1 cellular context compared by ENCODE assay signal in the genomic region with DNA sequence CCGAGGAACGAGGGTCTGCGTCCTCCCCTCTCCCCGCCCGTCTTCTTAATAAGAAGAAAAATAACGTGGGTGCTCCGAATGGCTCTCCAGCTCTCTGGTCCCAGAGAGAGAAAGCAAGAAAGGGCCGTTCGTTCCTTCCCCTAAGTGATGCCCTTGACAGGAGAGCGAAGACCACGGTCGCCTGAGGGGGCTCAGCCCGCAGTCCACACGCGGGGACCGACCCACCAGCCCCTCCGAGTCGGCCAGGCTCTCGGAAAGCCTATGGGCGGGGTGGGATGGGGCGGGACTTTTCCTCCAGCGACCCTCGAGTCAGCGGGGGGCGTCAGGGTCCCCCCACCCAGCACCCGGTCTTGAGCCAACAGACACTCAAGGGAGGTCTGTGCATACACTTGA.
TF ChIP-seq lines count a peak whose summit lies in the region.

No MANE protein-coding gene starts in this region.

TF ChIP-seq in GM12878, 131 proteins besides CTCF, POLR2A, EP300 and RAD21 (continued from another document):
- TF ChIP-seq SREBF1 (IDR thresholded peaks at IDR 0.05; ENCODE audit: low read length) (no peak), JUND (IDR thresholded peaks at IDR 0.05; ENCODE audit: low read depth, low read length) (no peak), MTA2 (IDR thresholded peaks at IDR 0.05; ENCODE audit: low read depth) (no peak), STAT3 (IDR thresholded peaks at IDR 0.05; ENCODE audit: low read depth, low read length) (no peak), SMC3 (IDR thresholded peaks at IDR 0.05; ENCODE audit: borderline replicate concordance, low read length) (no peak), RCOR1 (conservative IDR thresholded peaks at IDR 0.05; ENCODE audit: low read depth, low read length) (no peak)
- TF ChIP-seq, protein P1, sequence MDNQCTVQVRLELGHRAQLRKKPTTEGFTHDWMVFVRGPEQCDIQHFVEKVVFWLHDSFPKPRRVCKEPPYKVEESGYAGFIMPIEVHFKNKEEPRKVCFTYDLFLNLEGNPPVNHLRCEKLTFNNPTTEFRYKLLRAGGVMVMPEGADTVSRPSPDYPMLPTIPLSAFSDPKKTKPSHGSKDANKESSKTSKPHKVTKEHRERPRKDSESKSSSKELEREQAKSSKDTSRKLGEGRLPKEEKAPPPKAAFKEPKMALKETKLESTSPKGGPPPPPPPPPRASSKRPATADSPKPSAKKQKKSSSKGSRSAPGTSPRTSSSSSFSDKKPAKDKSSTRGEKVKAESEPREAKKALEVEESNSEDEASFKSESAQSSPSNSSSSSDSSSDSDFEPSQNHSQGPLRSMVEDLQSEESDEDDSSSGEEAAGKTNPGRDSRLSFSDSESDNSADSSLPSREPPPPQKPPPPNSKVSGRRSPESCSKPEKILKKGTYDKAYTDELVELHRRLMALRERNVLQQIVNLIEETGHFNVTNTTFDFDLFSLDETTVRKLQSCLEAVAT (IDR thresholded peaks at IDR 0.05): no peak
- TF ChIP-seq, protein P2, sequence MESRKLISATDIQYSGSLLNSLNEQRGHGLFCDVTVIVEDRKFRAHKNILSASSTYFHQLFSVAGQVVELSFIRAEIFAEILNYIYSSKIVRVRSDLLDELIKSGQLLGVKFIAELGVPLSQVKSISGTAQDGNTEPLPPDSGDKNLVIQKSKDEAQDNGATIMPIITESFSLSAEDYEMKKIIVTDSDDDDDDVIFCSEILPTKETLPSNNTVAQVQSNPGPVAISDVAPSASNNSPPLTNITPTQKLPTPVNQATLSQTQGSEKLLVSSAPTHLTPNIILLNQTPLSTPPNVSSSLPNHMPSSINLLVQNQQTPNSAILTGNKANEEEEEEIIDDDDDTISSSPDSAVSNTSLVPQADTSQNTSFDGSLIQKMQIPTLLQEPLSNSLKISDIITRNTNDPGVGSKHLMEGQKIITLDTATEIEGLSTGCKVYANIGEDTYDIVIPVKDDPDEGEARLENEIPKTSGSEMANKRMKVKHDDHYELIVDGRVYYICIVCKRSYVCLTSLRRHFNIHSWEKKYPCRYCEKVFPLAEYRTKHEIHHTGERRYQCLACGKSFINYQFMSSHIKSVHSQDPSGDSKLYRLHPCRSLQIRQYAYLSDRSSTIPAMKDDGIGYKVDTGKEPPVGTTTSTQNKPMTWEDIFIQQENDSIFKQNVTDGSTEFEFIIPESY (IDR thresholded peaks at IDR 0.05): no peak
- TF ChIP-seq, protein P3, sequence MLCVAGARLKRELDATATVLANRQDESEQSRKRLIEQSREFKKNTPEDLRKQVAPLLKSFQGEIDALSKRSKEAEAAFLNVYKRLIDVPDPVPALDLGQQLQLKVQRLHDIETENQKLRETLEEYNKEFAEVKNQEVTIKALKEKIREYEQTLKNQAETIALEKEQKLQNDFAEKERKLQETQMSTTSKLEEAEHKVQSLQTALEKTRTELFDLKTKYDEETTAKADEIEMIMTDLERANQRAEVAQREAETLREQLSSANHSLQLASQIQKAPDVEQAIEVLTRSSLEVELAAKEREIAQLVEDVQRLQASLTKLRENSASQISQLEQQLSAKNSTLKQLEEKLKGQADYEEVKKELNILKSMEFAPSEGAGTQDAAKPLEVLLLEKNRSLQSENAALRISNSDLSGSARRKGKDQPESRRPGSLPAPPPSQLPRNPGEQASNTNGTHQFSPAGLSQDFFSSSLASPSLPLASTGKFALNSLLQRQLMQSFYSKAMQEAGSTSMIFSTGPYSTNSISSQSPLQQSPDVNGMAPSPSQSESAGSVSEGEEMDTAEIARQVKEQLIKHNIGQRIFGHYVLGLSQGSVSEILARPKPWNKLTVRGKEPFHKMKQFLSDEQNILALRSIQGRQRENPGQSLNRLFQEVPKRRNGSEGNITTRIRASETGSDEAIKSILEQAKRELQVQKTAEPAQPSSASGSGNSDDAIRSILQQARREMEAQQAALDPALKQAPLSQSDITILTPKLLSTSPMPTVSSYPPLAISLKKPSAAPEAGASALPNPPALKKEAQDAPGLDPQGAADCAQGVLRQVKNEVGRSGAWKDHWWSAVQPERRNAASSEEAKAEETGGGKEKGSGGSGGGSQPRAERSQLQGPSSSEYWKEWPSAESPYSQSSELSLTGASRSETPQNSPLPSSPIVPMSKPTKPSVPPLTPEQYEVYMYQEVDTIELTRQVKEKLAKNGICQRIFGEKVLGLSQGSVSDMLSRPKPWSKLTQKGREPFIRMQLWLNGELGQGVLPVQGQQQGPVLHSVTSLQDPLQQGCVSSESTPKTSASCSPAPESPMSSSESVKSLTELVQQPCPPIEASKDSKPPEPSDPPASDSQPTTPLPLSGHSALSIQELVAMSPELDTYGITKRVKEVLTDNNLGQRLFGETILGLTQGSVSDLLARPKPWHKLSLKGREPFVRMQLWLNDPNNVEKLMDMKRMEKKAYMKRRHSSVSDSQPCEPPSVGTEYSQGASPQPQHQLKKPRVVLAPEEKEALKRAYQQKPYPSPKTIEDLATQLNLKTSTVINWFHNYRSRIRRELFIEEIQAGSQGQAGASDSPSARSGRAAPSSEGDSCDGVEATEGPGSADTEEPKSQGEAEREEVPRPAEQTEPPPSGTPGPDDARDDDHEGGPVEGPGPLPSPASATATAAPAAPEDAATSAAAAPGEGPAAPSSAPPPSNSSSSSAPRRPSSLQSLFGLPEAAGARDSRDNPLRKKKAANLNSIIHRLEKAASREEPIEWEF (IDR thresholded peaks at IDR 0.05; ENCODE audit: insufficient replicate concordance, low read depth, low read length): no peak
- TF ChIP-seq, protein P4, sequence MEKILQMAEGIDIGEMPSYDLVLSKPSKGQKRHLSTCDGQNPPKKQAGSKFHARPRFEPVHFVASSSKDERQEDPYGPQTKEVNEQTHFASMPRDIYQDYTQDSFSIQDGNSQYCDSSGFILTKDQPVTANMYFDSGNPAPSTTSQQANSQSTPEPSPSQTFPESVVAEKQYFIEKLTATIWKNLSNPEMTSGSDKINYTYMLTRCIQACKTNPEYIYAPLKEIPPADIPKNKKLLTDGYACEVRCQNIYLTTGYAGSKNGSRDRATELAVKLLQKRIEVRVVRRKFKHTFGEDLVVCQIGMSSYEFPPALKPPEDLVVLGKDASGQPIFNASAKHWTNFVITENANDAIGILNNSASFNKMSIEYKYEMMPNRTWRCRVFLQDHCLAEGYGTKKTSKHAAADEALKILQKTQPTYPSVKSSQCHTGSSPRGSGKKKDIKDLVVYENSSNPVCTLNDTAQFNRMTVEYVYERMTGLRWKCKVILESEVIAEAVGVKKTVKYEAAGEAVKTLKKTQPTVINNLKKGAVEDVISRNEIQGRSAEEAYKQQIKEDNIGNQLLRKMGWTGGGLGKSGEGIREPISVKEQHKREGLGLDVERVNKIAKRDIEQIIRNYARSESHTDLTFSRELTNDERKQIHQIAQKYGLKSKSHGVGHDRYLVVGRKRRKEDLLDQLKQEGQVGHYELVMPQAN (conservative IDR thresholded peaks at IDR 0.05): no peak
- TF ChIP-seq, protein P5, sequence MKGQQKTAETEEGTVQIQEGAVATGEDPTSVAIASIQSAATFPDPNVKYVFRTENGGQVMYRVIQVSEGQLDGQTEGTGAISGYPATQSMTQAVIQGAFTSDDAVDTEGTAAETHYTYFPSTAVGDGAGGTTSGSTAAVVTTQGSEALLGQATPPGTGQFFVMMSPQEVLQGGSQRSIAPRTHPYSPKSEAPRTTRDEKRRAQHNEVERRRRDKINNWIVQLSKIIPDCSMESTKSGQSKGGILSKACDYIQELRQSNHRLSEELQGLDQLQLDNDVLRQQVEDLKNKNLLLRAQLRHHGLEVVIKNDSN (IDR thresholded peaks at IDR 0.05; ENCODE audit: borderline replicate concordance, extremely low read length, insufficient read depth, low read depth, low read length): no peak
- TF ChIP-seq, protein P6, sequence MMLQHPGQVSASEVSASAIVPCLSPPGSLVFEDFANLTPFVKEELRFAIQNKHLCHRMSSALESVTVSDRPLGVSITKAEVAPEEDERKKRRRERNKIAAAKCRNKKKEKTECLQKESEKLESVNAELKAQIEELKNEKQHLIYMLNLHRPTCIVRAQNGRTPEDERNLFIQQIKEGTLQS (IDR thresholded peaks at IDR 0.05; ENCODE audit: borderline replicate concordance, extremely low read depth, low read depth, low read length): no peak
TF ChIP-seq in GM12878: peak in this region for 0.
